ENCODE assay signal across 17 cellular contexts in the genomic region with DNA sequence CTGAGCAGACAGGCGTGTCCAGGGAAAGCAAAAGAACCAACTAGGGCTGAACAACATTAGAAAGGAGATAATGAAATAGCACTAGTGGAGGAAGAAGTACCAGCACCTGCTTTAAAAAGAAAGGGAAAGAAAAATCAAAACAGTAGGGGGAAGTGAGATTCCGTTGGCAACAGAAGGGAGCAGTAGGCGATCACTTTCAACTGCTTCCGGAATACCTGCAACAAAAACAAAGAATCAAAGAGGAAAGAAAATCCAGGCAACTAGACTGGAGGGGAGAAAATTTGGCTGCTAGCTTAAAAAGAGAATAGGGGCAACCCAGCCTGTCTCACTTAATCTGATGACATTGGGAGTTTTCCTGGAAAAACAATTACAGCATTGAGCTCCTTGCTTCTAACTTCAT. TPM values are rescaled to one million over a fixed set of nuclear protein-coding genes. Genes with fewer than 3 reads are reported as not detected.
DNase-seq lines count a peak whose midpoint lies in the region; ATAC-seq and TF ChIP-seq lines count a peak whose summit lies in the region.
"Had no signal": no experiment of that assay in that cellular context is flagged by ENCODE, and none has a peak within 500 bp of the region (broad histone marks: within the 10 kb centered on the region; RNA-seq: fewer than 3 reads in every experiment).

No MANE protein-coding gene starts in this region.

- BruUV-seq in PC-3 (replicated peaks; lab: Mats Ljungman, UMichigan), result no TSS peak

- peaks cover 35% of the 10 kb centered on the region for H3K4me1 Mint-ChIP-seq in activated T-helper 1 cell treated with anti-CD3 and anti-CD28 coated beads, Interleukin-12 subunit alpha, Interleukin-12 subunit beta, Interleukin-2, Interleukin-4 antibody, amounts not matched to agents 30 ng/mL and 10 ng/mL and 1 ng/mL, durations not matched to agents 14 hours and 24 hours and 36 hours (ENCODE audit: low read depth)
- H3K4me1 Mint-ChIP-seq in naive B cell, result peaks cover 39 to 50% (median 39%) of the 10 kb centered on the region in 3 donors

- no peaks in the 10 kb centered on the region for H3K9me3 Mint-ChIP-seq in activated T-helper 1 cell treated with anti-CD3 and anti-CD28 coated beads, Interleukin-12 subunit alpha, Interleukin-12 subunit beta, Interleukin-2, Interleukin-4 antibody, amounts not matched to agents 30 ng/mL and 10 ng/mL and 1 ng/mL, durations not matched to agents 14 hours and 24 hours and 36 hours
- no peaks in the 10 kb centered on the region for H3K9me3 Mint-ChIP-seq in naive B cell
- H3K9me3 Mint-ChIP-seq: activated naive CD4-positive, alpha-beta T cell treated with anti-CD3 and anti-CD28 coated beads, Interleukin-2, amount 50 U/mL, for 72 hours; stimulated activated naive CD8-positive, alpha-beta T cell treated with anti-CD3 and anti-CD28 coated beads, Interleukin-15, Interleukin-2, amounts not matched to agents 100 ng/mL and 50 ng/mL, for 24 hours had no signal

- peak overlapping the region; percentile 2 for H3K4me3 Mint-ChIP-seq in activated T-helper 1 cell treated with anti-CD3 and anti-CD28 coated beads, Interleukin-12 subunit alpha, Interleukin-12 subunit beta, Interleukin-2, Interleukin-4 antibody, amounts not matched to agents 30 ng/mL and 10 ng/mL and 1 ng/mL, durations not matched to agents 14 hours and 24 hours and 36 hours
- peak overlapping the region; percentile 1 to 90 (median 74) for H3K4me3 Mint-ChIP-seq in naive B cell
- H3K4me3 Mint-ChIP-seq: stimulated activated naive CD8-positive, alpha-beta T cell treated with anti-CD3 and anti-CD28 coated beads, Interleukin-15, Interleukin-2, amounts not matched to agents 100 ng/mL and 50 ng/mL, for 24 hours had no signal

- no peak for TF ChIP-seq CTCF in SK-N-SH (IDR thresholded peaks at IDR 0.05)
- no peak for TF ChIP-seq CTCF in PC-3 (conservative IDR thresholded peaks at IDR 0.05; ENCODE audit: low read depth, low read length)

- TF ChIP-seq EP300 in SK-N-SH (IDR thresholded peaks at IDR 0.05; ENCODE audit: borderline replicate concordance in 1 of 2, low read depth in 1 of 2, low read length in 1 of 2), result no peak

- intact Hi-C loops in activated T-helper 1 cell treated with anti-CD3 and anti-CD28 coated beads, Interleukin-12 subunit alpha, Interleukin-12 subunit beta, Interleukin-2, Interleukin-4 antibody, amounts not matched to agents 30 ng/mL and 10 ng/mL and 1 ng/mL, durations not matched to agents 14 hours and 24 hours and 36 hours (cut with micrococcal nuclease), result loop anchor here (5.0 kb wide), 3 partner anchors 97 to 847 kb away; a partner anchor contains a TSS
- intact Hi-C loops in PC-3 (cut with micrococcal nuclease), result no loop called here

- H3K36me3 ChIP-seq in SK-N-SH (replicated peaks in 1 of 2; ENCODE audit: control insufficient read depth in 1 of 2, insufficient read depth in 2 of 2, low read length in 1 of 2) (no peaks in the 10 kb centered on the region), PC-3 (ENCODE audit: low read depth, low read length) (no peaks in the 10 kb centered on the region)
- H3K36me3 ChIP-seq: right atrium auricular region had no signal

- ATAC-seq in naive B cell (ENCODE audit: low read depth in 2 of 2) (peak; percentile 19 to 25), HG02763 (IDR thresholded peaks at IDR 0.05; ENCODE audit: unreplicated experiment) (no peak), PC-3 (no peak)
- ATAC-seq: activated naive CD4-positive, alpha-beta T cell treated with anti-CD3 and anti-CD28 coated beads, Interleukin-2, amount 50 U/mL, for 72 hours; mucosa of descending colon had no signal

- H3K9ac ChIP-seq in SK-N-SH, result no peak overlapping the region
- no peak overlapping the region for H3K9ac ChIP-seq in PC-3 (ENCODE audit: low read length)

- H3K27ac Mint-ChIP-seq in activated T-helper 1 cell treated with anti-CD3 and anti-CD28 coated beads, Interleukin-12 subunit alpha, Interleukin-12 subunit beta, Interleukin-2, Interleukin-4 antibody, amounts not matched to agents 30 ng/mL and 10 ng/mL and 1 ng/mL, durations not matched to agents 14 hours and 24 hours and 36 hours, result no peak overlapping the region
- peak overlapping the region in 5 of 6 donors; percentile 53 to 86 (median 80) for H3K27ac Mint-ChIP-seq in naive B cell
- H3K27ac Mint-ChIP-seq: stimulated activated naive CD8-positive, alpha-beta T cell treated with anti-CD3 and anti-CD28 coated beads, Interleukin-15, Interleukin-2, amounts not matched to agents 100 ng/mL and 50 ng/mL, for 24 hours had no signal

- no peaks in the 10 kb centered on the region for H3K9me2 ChIP-seq in SK-N-SH
- no peaks in the 10 kb centered on the region for H3K9me2 ChIP-seq in PC-3 (replicated peaks; ENCODE audit: low read length)

- H3K27me3 Mint-ChIP-seq in activated T-helper 1 cell treated with anti-CD3 and anti-CD28 coated beads, Interleukin-12 subunit alpha, Interleukin-12 subunit beta, Interleukin-2, Interleukin-4 antibody, amounts not matched to agents 30 ng/mL and 10 ng/mL and 1 ng/mL, durations not matched to agents 14 hours and 24 hours and 36 hours (ENCODE audit: insufficient read depth), result peaks cover 26% of the 10 kb centered on the region
- H3K27me3 Mint-ChIP-seq in naive B cell, result no peaks in the 10 kb centered on the region

- H3K79me2 ChIP-seq in SK-N-SH (ENCODE audit: insufficient read depth), result peaks cover 14% of the 10 kb centered on the region; the same call in 1 of the 2 replicates
- H3K79me2 ChIP-seq in PC-3 (ENCODE audit: low read length), result no peaks in the 10 kb centered on the region

- no peaks in the 10 kb centered on the region for H4K20me1 ChIP-seq in SK-N-SH (ENCODE audit: insufficient read depth)
- H4K20me1 ChIP-seq in PC-3 (ENCODE audit: low read length), result no peaks in the 10 kb centered on the region

- no peak overlapping the region for H3K4me2 ChIP-seq in SK-N-SH
- no peak overlapping the region for H3K4me2 ChIP-seq in PC-3 (ENCODE audit: low read length)

- H3K4me3 ChIP-seq in GM08714 (ENCODE audit: low read length) (peak overlapping the region; percentile 33; the same call in 1 of the 2 replicates), SK-N-SH (ENCODE audit: low read depth in 2 of 2, low read length in 1 of 2) (no peak overlapping the region), PC-3 (ENCODE audit: low read length) (no peak overlapping the region)
- H3K4me3 ChIP-seq: mucosa of descending colon, right atrium auricular region had no signal

- no peaks in the 10 kb centered on the region for H3K36me3 Mint-ChIP-seq in activated T-helper 1 cell treated with anti-CD3 and anti-CD28 coated beads, Interleukin-12 subunit alpha, Interleukin-12 subunit beta, Interleukin-2, Interleukin-4 antibody, amounts not matched to agents 30 ng/mL and 10 ng/mL and 1 ng/mL, durations not matched to agents 14 hours and 24 hours and 36 hours (ENCODE audit: low read depth)
- H3K36me3 Mint-ChIP-seq in naive B cell, result no peaks in the 10 kb centered on the region

- TF ChIP-seq RAD21 in SK-N-SH (IDR thresholded peaks at IDR 0.05; ENCODE audit: low read length), result no peak

- peaks cover under 1 to 16% of the 10 kb centered on the region in 2 experiments; a peak in 3 of 4 replicates for H3K4me1 ChIP-seq in SK-N-SH (ENCODE audit: control insufficient read depth in 1 of 2, insufficient read depth in 2 of 2, low read depth in 1 of 2, low read length in 1 of 2)
- H3K4me1 ChIP-seq in PC-3 (ENCODE audit: insufficient read depth, low read length), result peaks cover 16% of the 10 kb centered on the region

- H3K27me3 ChIP-seq in SK-N-SH (ENCODE audit: insufficient read depth), result no peaks in the 10 kb centered on the region
- peaks cover 86% of the 10 kb centered on the region for H3K27me3 ChIP-seq in PC-3 (ENCODE audit: low read length)
- H3K27me3 ChIP-seq: right atrium auricular region had no signal

- DNase-seq in GM19240 (ENCODE audit: insufficient read length, low spot score) (peak; percentile 41), naive B cell (peak; percentile 55), SK-N-SH (no peak), PC-3 (no peak), OCI-M2 (lab: John Stamatoyannopoulos, UW; ENCODE audit: unreplicated experiment) (no peak)
- no peak for DNase-seq in activated T-helper 1 cell treated with anti-CD3 and anti-CD28 coated beads, Interleukin-12 subunit alpha, Interleukin-12 subunit beta, Interleukin-2, Interleukin-4 antibody, amounts not matched to agents 30 ng/mL and 10 ng/mL and 1 ng/mL, durations not matched to agents 14 hours and 24 hours and 36 hours (ENCODE audit: low spot score)
- DNase-seq: EL; mucosa of descending colon; NCI-H774; Right ventricle myocardium superior; stimulated activated CD4-positive, alpha-beta T cell treated with anti-CD3 and anti-CD28 coated beads, Interleukin-4, amount 100 ng/mL, for 1 hour had no signal

- H2AFZ ChIP-seq in SK-N-SH (ENCODE audit: low read depth), result no peak overlapping the region
- H2AFZ ChIP-seq in PC-3 (ENCODE audit: low read length), result no peak overlapping the region

- POLR2A ChIA-PET in SK-N-SH (lab: Yijun Ruan, JAX) (no interaction called here), PC-3 (lab: Charles Lee; ENCODE audit: unreplicated experiment) (no interaction called here)

- CTCF ChIA-PET in SK-N-SH (lab: Yijun Ruan, JAX), result interaction anchor here (1.3 to 10.5 kb wide), 5 partner anchors 9 to 489 kb away, joined by 3 to 93 read pairs (median 12); no protein-coding TSS in a partner anchor
- CTCF ChIA-PET in PC-3 (lab: Charles Lee), result interaction anchor here (0.7 to 2.8 kb wide), 2 partner anchors 134 to 391 kb away, joined by 3 to 46 read pairs; no protein-coding TSS in a partner anchor

- no peak overlapping the region for H3K27ac ChIP-seq in SK-N-SH (ENCODE audit: low read depth in 2 of 2, low read length in 1 of 2)
- H3K27ac ChIP-seq in PC-3 (ENCODE audit: low read length), result no peak overlapping the region

- H3K9me3 ChIP-seq in SK-N-SH, result no peaks in the 10 kb centered on the region
- no peaks in the 10 kb centered on the region for H3K9me3 ChIP-seq in PC-3 (ENCODE audit: low read length)
- H3K9me3 ChIP-seq: mucosa of descending colon, right atrium auricular region had no signal

- H3F3A ChIP-seq in SK-N-SH (replicated peaks; ENCODE audit: insufficient read depth) (peaks cover 9% of the 10 kb centered on the region), PC-3 (ENCODE audit: low read length, unreplicated experiment) (no peaks in the 10 kb centered on the region)

- 88% methylated on average over 4 of the region's 4 CpGs for WGBS in SK-N-SH (ENCODE audit: low lambda C conversion rate)

RNA-seq across cellular contexts. Expression of a gene that starts 2.7 kb away (rescaled TPM):
- 1.6 and 2.3 TPM in 2 replicates for total RNA-seq in activated T-helper 1 cell treated with anti-CD3 and anti-CD28 coated beads, Interleukin-12 subunit alpha, Interleukin-12 subunit beta, Interleukin-2, Interleukin-4 antibody, amounts not matched to agents 30 ng/mL and 10 ng/mL and 1 ng/mL, durations not matched to agents 14 hours and 24 hours and 36 hours
- polyA plus RNA-seq in naive B cell (ENCODE audit: low read depth in 6 of 6), result 1 to 10 TPM in 5 of 6 donors, under 1 TPM in 1; 0.24 to 4.5 (median 2.8) TPM
- 3.3 and 4.2 TPM in 2 replicates for polyA plus RNA-seq in SK-N-SH (2012; rRNA removed)
- 3.3 and 3.9 TPM in 2 replicates for polyA plus RNA-seq in SK-N-SH (2012; cell fraction: cytosol; rRNA removed)
- polyA plus RNA-seq in SK-N-SH (2012; cell fraction: nucleus; rRNA removed), result 6.3 and 8.9 TPM in 2 replicates
- total RNA-seq in PC-3 (2014; rRNA removed), result 0.40 and 1.8 TPM in 2 replicates
- total RNA-seq: HT1080 had no signal

Comparison
In these comparisons a context has a peak if more than half of its experiments do, and no peak if none do; other contexts are left out.
1. DNase-seq: peak in GM19240 (single experiment) and naive B cell (single experiment); none in activated T-helper 1 cell treated with anti-CD3 and anti-CD28 coated beads, Interleukin-12 subunit alpha, Interleukin-12 subunit beta, Interleukin-2, Interleukin-4 antibody, amounts not matched to agents 30 ng/mL and 10 ng/mL and 1 ng/mL, durations not matched to agents 14 hours and 24 hours and 36 hours (single experiment), SK-N-SH (single experiment), PC-3 (single experiment) and OCI-M2 (single experiment).
2. ATAC-seq: peak in naive B cell (2 of 2); none in HG02763 (single experiment) and PC-3 (single experiment).